Comparison of ENCODE assay signal across 8 cellular contexts in the genomic region with DNA sequence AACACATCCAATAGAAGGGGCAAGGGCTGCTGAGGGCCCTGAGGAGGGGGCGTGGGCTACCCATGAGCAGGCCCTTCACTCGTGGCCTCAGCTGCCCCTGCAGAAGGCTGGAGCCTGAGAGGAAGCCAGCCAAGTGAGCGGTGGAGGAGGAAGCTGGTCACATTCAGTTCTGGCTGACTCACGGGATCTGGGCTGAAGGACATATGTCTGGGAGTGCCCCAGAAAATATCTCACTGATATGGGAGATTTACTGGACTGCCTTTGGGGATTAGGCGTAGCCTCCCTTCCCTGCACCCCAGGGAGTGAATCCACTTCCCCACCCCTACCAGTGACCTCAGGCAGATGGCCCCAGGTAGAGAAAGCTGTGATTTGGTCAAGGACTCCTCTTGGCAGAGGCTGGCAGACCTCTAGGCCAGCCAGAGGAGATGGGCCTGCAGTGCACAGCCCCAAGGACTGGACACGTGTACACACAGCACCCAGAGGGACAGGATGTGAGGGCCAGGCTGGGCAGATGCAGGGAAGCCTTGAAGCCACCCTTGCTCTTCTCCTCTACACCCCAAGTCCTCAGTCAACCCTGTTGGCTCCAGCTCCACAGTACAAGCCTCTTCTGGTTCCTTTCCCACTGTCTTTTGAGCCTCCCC. TPM values are rescaled to one million over a fixed set of nuclear protein-coding genes. Genes with fewer than 3 reads are reported as not detected.
DNase-seq lines count a peak whose midpoint lies in the region; ATAC-seq, FAIRE-seq and TF ChIP-seq lines count a peak whose summit lies in the region.

No MANE protein-coding gene starts in this region.

- H3K4me2 ChIP-seq in BLaER1: peak overlapping the region; percentile 96
- H3K4me2 ChIP-seq in PC-9: peak overlapping the region; percentile 59
- H3K4me2 ChIP-seq in H1 (ENCODE audit: insufficient read depth in 1 of 2, low read depth in 2 of 2, low read length in 2 of 2): no peak overlapping the region

- peak overlapping the region; percentile 49; the same call in 1 of the 2 replicates for H2BK15ac ChIP-seq in H1 (ENCODE audit: low read length)

- H3K4me1 Mint-ChIP-seq in naive thymus-derived CD4-positive, alpha-beta T cell: peaks cover 32 to 72% (median 63%) of the 10 kb centered on the region in 7 donors

- no TSS peak for BruUV-seq in PC-9 (replicated peaks; lab: Mats Ljungman, UMichigan)

- no peaks in the 10 kb centered on the region for H3K36me3 ChIP-seq in BLaER1
- no peaks in the 10 kb centered on the region for H3K36me3 ChIP-seq in PC-9 (ENCODE audit: low read depth)
- H3K36me3 ChIP-seq in H1 (ENCODE audit: control insufficient read depth in 2 of 4, insufficient read depth in 4 of 4, low read length in 3 of 4): peaks cover 0 to 2% (median 0%) of the 10 kb centered on the region in 4 experiments; a peak in 1 of 8 replicates
- H3K36me3 ChIP-seq in naive thymus-derived CD4-positive, alpha-beta T cell (ENCODE audit: control insufficient read depth in 2 of 3, insufficient read depth in 3 of 3, low read length in 3 of 3): no peaks in the 10 kb centered on the region

- no peak for TF ChIP-seq EP300 in H1 (IDR thresholded peaks at IDR 0.05; ENCODE audit: borderline replicate concordance in 1 of 2, low read depth in 2 of 2, low read length in 2 of 2)

- H3K27me3 ChIP-seq in BLaER1 (no peaks in the 10 kb centered on the region), PC-9 (ENCODE audit: insufficient read depth, low read depth) (no peaks in the 10 kb centered on the region), H1 (replicated peaks in 1 of 4; ENCODE audit: control insufficient read depth in 3 of 4, extremely low read depth in 1 of 4, insufficient read depth in 3 of 4, low read length in 3 of 4) (no peaks in the 10 kb centered on the region)
- no peaks in the 10 kb centered on the region for H3K27me3 ChIP-seq in naive thymus-derived CD4-positive, alpha-beta T cell (ENCODE audit: control insufficient read depth in 2 of 2, insufficient read depth in 2 of 2, low read length in 2 of 2)

- H3K9me3 Mint-ChIP-seq in naive thymus-derived CD4-positive, alpha-beta T cell: peaks cover 0 to 14% (median 6%) of the 10 kb centered on the region in 11 donors

- 95% methylated on average over 6 of the region's 6 CpGs; no CpG with 5 or more reads in 1 of the 2 experiments for WGBS in H1 (ENCODE audit: extremely low coverage in 1 of 2, insufficient coverage in 1 of 2, insufficient read length in 1 of 2, insufficient replicate concordance in 2 of 2, low coverage in 1 of 2, low lambda C conversion rate in 2 of 2, missing lambda C conversion rate in 1 of 2), 2 experiments

- H2BK5ac ChIP-seq in H1 (ENCODE audit: low read depth, low read length): no peak overlapping the region

- peaks cover 14% of the 10 kb centered on the region for H3K9me3 ChIP-seq in BLaER1
- no peaks in the 10 kb centered on the region for H3K9me3 ChIP-seq in PC-9 (ENCODE audit: insufficient read depth, low read depth)
- peaks cover 8 to 12% of the 10 kb centered on the region in 2 experiments; a peak in 2 of 4 replicates for H3K9me3 ChIP-seq in H1 (ENCODE audit: insufficient read depth in 2 of 2, low read depth in 1 of 2, low read length in 1 of 2)
- peaks cover 0 to 10% (median 3%) of the 10 kb centered on the region in 3 experiments for H3K9me3 ChIP-seq in naive thymus-derived CD4-positive, alpha-beta T cell (ENCODE audit: control insufficient read depth in 2 of 3, low read length in 3 of 3)

- H2BK20ac ChIP-seq in H1 (ENCODE audit: low read length): no peak overlapping the region

- H3K23me2 ChIP-seq in H1 (ENCODE audit: low read depth, low read length): peaks cover 10% of the 10 kb centered on the region; the same call in 1 of the 2 replicates

- H4K20me1 ChIP-seq in BLaER1 (no peaks in the 10 kb centered on the region), PC-9 (ENCODE audit: insufficient read depth) (no peaks in the 10 kb centered on the region), H1 (replicated peaks in 1 of 2; ENCODE audit: control insufficient read depth in 1 of 2, insufficient read depth in 2 of 2, low read length in 2 of 2) (no peaks in the 10 kb centered on the region)

- TF ChIP-seq CTCF in PC-9 (conservative IDR thresholded peaks at IDR 0.05) (no peak), H1 (IDR thresholded peaks at IDR 0.05; ENCODE audit: control extremely low read depth in 1 of 3, insufficient read depth in 1 of 3, low read depth in 1 of 3, low read length in 3 of 3) (no peak)

- H3K9me2 ChIP-seq in PC-9 (ENCODE audit: insufficient read depth): no peaks in the 10 kb centered on the region

- H3K4me3 ChIP-seq in BLaER1 (no peak overlapping the region), PC-9 (no peak overlapping the region), H1 (ENCODE audit: extremely low read depth in 1 of 4, insufficient read depth in 2 of 4, low read depth in 3 of 4, low read length in 4 of 4) (no peak overlapping the region)
- no peak overlapping the region for H3K4me3 ChIP-seq in naive thymus-derived CD4-positive, alpha-beta T cell (ENCODE audit: low read length)

- no peak for ATAC-seq in naive thymus-derived CD4-positive, alpha-beta T cell
- no peak for ATAC-seq in GM21619 (IDR thresholded peaks at IDR 0.05; ENCODE audit: unreplicated experiment)

- no peak overlapping the region for H2BK120ac ChIP-seq in H1 (replicated peaks; ENCODE audit: low read depth, low read length)

- peak overlapping the region; percentile 95 for H3K27ac ChIP-seq in BLaER1
- peak overlapping the region; percentile 74 for H3K27ac ChIP-seq in PC-9
- no peak overlapping the region for H3K27ac ChIP-seq in H1 (ENCODE audit: low read depth, low read length)
- H3K27ac ChIP-seq in naive thymus-derived CD4-positive, alpha-beta T cell (ENCODE audit: low read depth, low read length): peak overlapping the region; percentile 84

- no peak overlapping the region for H4K5ac ChIP-seq in H1 (ENCODE audit: insufficient read length, low read depth, low read length)

- TF ChIP-seq POLR2A in H1 (IDR thresholded peaks at IDR 0.05; ENCODE audit: control extremely low read depth in 1 of 2, low read depth in 2 of 2, low read length in 2 of 2): no peak

- H2BK12ac ChIP-seq in H1 (ENCODE audit: low read depth, low read length): no peak overlapping the region

- H3K4ac ChIP-seq in H1 (replicated peaks; ENCODE audit: insufficient read length, low read depth, low read length): no peak overlapping the region

- peak overlapping the region; percentile 81 for H4K91ac ChIP-seq in H1 (replicated peaks; ENCODE audit: insufficient read length, low read length)

- H3K79me1 ChIP-seq in H1 (ENCODE audit: low read depth, low read length): no peaks in the 10 kb centered on the region

- TF ChIP-seq RAD21 in H1 (IDR thresholded peaks at IDR 0.05 in 1 of 2, conservative IDR thresholded peaks at IDR 0.05 in 1 of 2; ENCODE audit: low read depth in 2 of 2, low read length in 2 of 2): no peak

- FAIRE-seq in H1 (lab: Jason Lieb, UNC): no peak

- H3K36me3 Mint-ChIP-seq in naive thymus-derived CD4-positive, alpha-beta T cell: peaks cover 0 to 19% (median 6%) of the 10 kb centered on the region in 5 donors

- H3K23ac ChIP-seq in H1 (ENCODE audit: insufficient read length): no peak overlapping the region

- H3K14ac ChIP-seq in H1 (ENCODE audit: insufficient read length): no peak overlapping the region

- H3K4me1 ChIP-seq in BLaER1 (peaks cover 50% of the 10 kb centered on the region), PC-9 (replicated peaks; ENCODE audit: insufficient read depth) (peaks cover 40% of the 10 kb centered on the region), H1 (replicated peaks in 1 of 4; ENCODE audit: control insufficient read depth in 3 of 4, insufficient read depth in 4 of 4, low read length in 3 of 4) (peaks cover 7 to 26% (median 14%) of the 10 kb centered on the region in 4 experiments; a peak in 6 of 7 replicates)
- peaks cover 44 to 46% of the 10 kb centered on the region in 2 donors for H3K4me1 ChIP-seq in naive thymus-derived CD4-positive, alpha-beta T cell (ENCODE audit: control insufficient read depth in 2 of 2, insufficient read depth in 2 of 2, low read length in 2 of 2)

- peak overlapping the region in 1 of 10 donors; percentile 64 for H3K4me3 Mint-ChIP-seq in naive thymus-derived CD4-positive, alpha-beta T cell

- no peak overlapping the region for H3K56ac ChIP-seq in H1 (replicated peaks; ENCODE audit: insufficient read length, low read depth, low read length)

- CTCF ChIA-PET in PC-9 (lab: Charles Lee) (interaction anchor here (0.9 kb wide), 1 partner anchor 56 kb away, joined by 3 read pairs; no protein-coding TSS in a partner anchor), H1 (lab: Charles Lee; ENCODE audit: partially characterized antibody) (interaction anchor here (1.0 to 1.4 kb wide), 3 partner anchors 14 to 87 kb away, joined by 3 to 5 read pairs (median 4); a partner anchor contains a TSS)
- CTCF ChIA-PET in naive thymus-derived CD4-positive, alpha-beta T cell (lab: Charles Lee): interaction anchor here (1.0 kb wide), 2 partner anchors 9 to 169 kb away, joined by 3 read pairs; no protein-coding TSS in a partner anchor

- peak; percentile 62 to 78 for DNase-seq in PC-9
- DNase-seq in H1 (ENCODE audit: low read depth in 1 of 2, low spot score in 2 of 2): no peak
- DNase-seq in naive thymus-derived CD4-positive, alpha-beta T cell: no peak
- no peak for DNase-seq in DMS 273 treated with DMSO at 0.1 percent for 48 hours (lab: John Stamatoyannopoulos, UW)
- DNase-seq in stimulated activated naive CD4-positive, alpha-beta T cell treated with Interleukin-2 at 50 U/mL for 16 hours (lab: John Stamatoyannopoulos, UW): no peak
- DNase-seq in NCI-H1417 treated with DMSO at 0.1 percent for 48 hours (lab: John Stamatoyannopoulos, UW): no peak

- H2AK5ac ChIP-seq in H1 (ENCODE audit: low read depth, low read length): 0 out of 2 replicates have a peak overlapping the region, but pooled peaks have one; percentile 10

- H3K18ac ChIP-seq in H1 (ENCODE audit: extremely low read depth, low read length): no peak overlapping the region

- H3K27me3 Mint-ChIP-seq in naive thymus-derived CD4-positive, alpha-beta T cell: no peaks in the 10 kb centered on the region

- intact Hi-C loops in PC-9 (cut with micrococcal nuclease; ENCODE audit: unreplicated experiment): no loop called here
- intact Hi-C loops in naive thymus-derived CD4-positive, alpha-beta T cell (cut with micrococcal nuclease): loop anchor here (10.0 kb wide), 2 partner anchors 803 to 897 kb away; a partner anchor contains a TSS

- H4K8ac ChIP-seq in H1 (ENCODE audit: extremely low read depth, insufficient read depth, low read length): no peak overlapping the region

- 0 out of 2 replicates have a peak overlapping the region, but pooled peaks have one; percentile 42 for H2AFZ ChIP-seq in PC-9
- no peak overlapping the region for H2AFZ ChIP-seq in H1 (ENCODE audit: low read length)

- POLR2A ChIA-PET in PC-9 (lab: Charles Lee; ENCODE audit: unreplicated experiment) (interaction anchor here (0.7 kb wide), 1 partner anchor 1348 kb away, joined by 4 read pairs; no protein-coding TSS in a partner anchor), H1 (lab: Charles Lee; ENCODE audit: partially characterized antibody) (interaction anchor here (0.8 to 1.3 kb wide), 3 partner anchors 14 to 80 kb away, joined by 3 to 5 read pairs (median 4); a partner anchor contains a TSS)
- POLR2A ChIA-PET in naive thymus-derived CD4-positive, alpha-beta T cell (lab: Charles Lee): no interaction called here

- H3K27ac Mint-ChIP-seq in naive thymus-derived CD4-positive, alpha-beta T cell: peak overlapping the region; percentile 2 to 100 (median 41)

- peaks cover 11% of the 10 kb centered on the region; the same call in 1 of the 2 replicates for H3F3A ChIP-seq in PC-9 (ENCODE audit: insufficient read depth, low read depth)

- no peaks in the 10 kb centered on the region for H3K79me2 ChIP-seq in PC-9 (ENCODE audit: low read depth)
- H3K79me2 ChIP-seq in H1 (ENCODE audit: control insufficient read depth in 1 of 2, insufficient read depth in 2 of 2, low read length in 2 of 2): no peaks in the 10 kb centered on the region

- H3K9ac ChIP-seq in BLaER1: peak overlapping the region; percentile 35
- H3K9ac ChIP-seq in H1 (replicated peaks in 1 of 4; ENCODE audit: extremely low read depth in 1 of 4, low read depth in 3 of 4, low read length in 3 of 4): no peak overlapping the region

RNA-seq across cellular contexts. Expression of a gene that starts 14.2 kb away (rescaled TPM):
- 14.2 and 17.5 TPM in 2 replicates for total RNA-seq in PC-9 (2021)
- 5.0 and 5.7 TPM in 2 replicates for total RNA-seq in H1 (2021; fragmentation: NEBNext Ultra II Directional; extraction: Animal tissue kit (Norgen Biotek cat#: 25700))
- polyA plus RNA-seq in H1 (2011; rRNA removed): 4.1 and 6.8 TPM in 2 replicates
- 5.8 TPM for polyA plus RNA-seq in H1 (2011; cell fraction: cytosol; rRNA removed)
- 24.6 TPM for polyA plus RNA-seq in H1 (2011; cell fraction: nucleus; rRNA removed)
- 3.7 to 5.5 TPM (median 4.6 TPM) in 4 replicates for polyA plus RNA-seq in H1 (2012, experiment 1 of 2)
- 1.8 TPM for polyA plus RNA-seq in H1 (2012, experiment 2 of 2)
- 2.9 TPM for polyA plus RNA-seq in H1 (2013, experiment 1 of 2)
- 3.0 TPM for polyA plus RNA-seq in H1 (2013, experiment 2 of 2)
- polyA minus RNA-seq in H1 (2011; rRNA and poly(A)+ RNA removed): 7.9 and 11.9 TPM in 2 replicates
- 3.4 TPM for polyA minus RNA-seq in H1 (2011; cell fraction: cytosol; rRNA and poly(A)+ RNA removed)
- 20.7 TPM for polyA minus RNA-seq in H1 (2011; cell fraction: nucleus; rRNA and poly(A)+ RNA removed)
- 1 to 10 TPM; 3.3 to 9.3 (median 4.0) TPM for total RNA-seq in naive thymus-derived CD4-positive, alpha-beta T cell
- polyA plus RNA-seq in naive thymus-derived CD4-positive, alpha-beta T cell: 1 to 10 TPM in 1 of 2 donors, under 1 TPM in 1; 0.20 to 2.0 TPM

RNA-seq across cellular contexts. Expression of a gene that starts 55.8 kb away (rescaled TPM):
- 7.5 and 7.9 TPM in 2 replicates for total RNA-seq in PC-9 (2021)
- total RNA-seq in H1 (2021; fragmentation: NEBNext Ultra II Directional; extraction: Animal tissue kit (Norgen Biotek cat#: 25700)): 20.1 and 20.3 TPM in 2 replicates
- 16.9 and 19.7 TPM in 2 replicates for polyA plus RNA-seq in H1 (2011; rRNA removed)
- polyA plus RNA-seq in H1 (2011; cell fraction: cytosol; rRNA removed): 16.6 TPM
- 31.1 TPM for polyA plus RNA-seq in H1 (2011; cell fraction: nucleus; rRNA removed)
- 18.9 to 22.4 TPM (median 21.2 TPM) in 4 replicates for polyA plus RNA-seq in H1 (2012, experiment 1 of 2)
- 20.6 TPM for polyA plus RNA-seq in H1 (2012, experiment 2 of 2)
- 12.5 TPM for polyA plus RNA-seq in H1 (2013, experiment 1 of 2)
- polyA plus RNA-seq in H1 (2013, experiment 2 of 2): 12.7 TPM
- polyA minus RNA-seq in H1 (2011; rRNA and poly(A)+ RNA removed): 13.3 and 19.6 TPM in 2 replicates
- polyA minus RNA-seq in H1 (2011; cell fraction: cytosol; rRNA and poly(A)+ RNA removed): 14.6 TPM
- polyA minus RNA-seq in H1 (2011; cell fraction: nucleus; rRNA and poly(A)+ RNA removed): 11.1 TPM
- total RNA-seq in naive thymus-derived CD4-positive, alpha-beta T cell: 10 to 100 TPM in 4 of 5 experiments, 1 to 10 TPM in 1; 8.6 to 52.3 (median 14.0) TPM
- polyA plus RNA-seq in naive thymus-derived CD4-positive, alpha-beta T cell: 10 to 100 TPM; 10.3 to 20.9 TPM

Comparison
In these comparisons a context has a peak if more than half of its experiments do, and no peak if none do; other contexts are left out.
1. H3K4me2 ChIP-seq: peak in BLaER1 (single experiment) and PC-9 (single experiment); none in H1 (0 of 2).
2. DNase-seq: peak in PC-9 (2 of 2); none in H1 (0 of 2), naive thymus-derived CD4-positive, alpha-beta T cell (0 of 9), DMS 273 treated with DMSO at 0.1 percent for 48 hours (single experiment), stimulated activated naive CD4-positive, alpha-beta T cell treated with Interleukin-2 at 50 U/mL for 16 hours (single experiment) and NCI-H1417 treated with DMSO at 0.1 percent for 48 hours (single experiment).